In the genomic region with DNA sequence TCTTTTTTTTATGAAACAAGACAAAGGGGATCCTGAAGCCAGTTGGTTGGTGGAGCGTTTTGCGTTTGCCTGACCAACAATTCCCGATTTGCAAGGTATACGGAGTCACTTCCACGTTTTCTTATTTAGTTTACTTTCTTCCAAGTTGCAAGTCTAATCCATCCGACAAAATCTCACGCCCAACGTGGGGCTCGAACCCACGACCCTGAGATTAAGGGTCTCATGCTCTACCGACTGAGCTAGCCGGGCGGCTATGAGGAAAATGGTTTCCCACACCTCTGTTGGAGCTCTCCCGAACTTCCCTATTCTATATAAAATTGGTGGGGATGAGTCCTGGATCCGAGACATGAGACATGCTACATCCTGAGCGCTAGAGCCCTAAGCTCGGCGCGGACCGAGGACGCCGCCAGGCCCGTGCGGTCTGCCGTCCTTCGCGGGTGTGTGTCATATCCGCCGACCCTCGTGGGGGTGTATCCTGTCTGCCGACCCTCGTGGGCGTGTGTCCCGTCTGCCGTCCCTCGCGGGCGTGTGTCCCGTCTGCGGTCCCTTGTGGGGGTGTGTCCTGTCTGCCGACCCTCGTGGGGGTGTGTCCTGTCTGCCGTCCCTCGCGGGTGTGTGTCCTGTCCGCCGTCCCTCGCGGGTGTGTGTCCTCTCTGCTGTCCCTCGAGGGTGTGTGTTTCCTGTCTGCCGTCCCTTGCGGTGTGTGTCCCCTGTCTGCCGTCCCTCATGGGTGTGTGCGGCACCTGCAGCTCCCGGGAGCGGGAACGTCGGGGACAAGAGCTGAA, we compare ENCODE assay signal across 8 cellular contexts. TPM values are rescaled to one million over a fixed set of nuclear protein-coding genes. Genes with fewer than 3 reads are reported as not detected.
A peak's percentile ranks its signal among the peaks of the same experiment; 100 is the strongest.
DNase-seq lines count a peak whose midpoint lies in the region; ATAC-seq and TF ChIP-seq lines count a peak whose summit lies in the region.

No MANE protein-coding gene starts in this region.

- peak overlapping the region; percentile 73 for H3K4me3 Mint-ChIP-seq in activated naive CD8-positive, alpha-beta T cell treated with anti-CD3 and anti-CD28 coated beads for 36 hours

- H3K23ac ChIP-seq in trophoblast cell (ENCODE audit: low read length): no peak overlapping the region

- H3K9ac ChIP-seq in Loucy (ENCODE audit: low read depth, low read length, poor library complexity, severe bottlenecking) (no peak overlapping the region), trophoblast cell (ENCODE audit: low read length) (no peak overlapping the region)

- DNase-seq in DMS114 treated with DMSO at 0.1 percent for 48 hours (lab: John Stamatoyannopoulos, UW; ENCODE audit: unreplicated experiment) (peak; percentile 83), SHP77 treated with DMSO at 0.1 percent for 48 hours (lab: John Stamatoyannopoulos, UW) (peak; percentile 65), cardiac muscle cell (ENCODE audit: low read depth in 1 of 2, low spot score in 1 of 2) (peak in 1 of 2 donors; percentile 93), trophoblast cell (peak; percentile 82 to 93)
- DNase-seq in activated naive CD8-positive, alpha-beta T cell treated with anti-CD3 and anti-CD28 coated beads for 36 hours: peak; percentile 57

- H3K9me2 ChIP-seq in Loucy (replicated peaks; ENCODE audit: low read depth, low read length): no peaks in the 10 kb centered on the region

- H3K27ac Mint-ChIP-seq in activated naive CD8-positive, alpha-beta T cell treated with anti-CD3 and anti-CD28 coated beads for 36 hours: peak overlapping the region; percentile 67

- H3K79me1 ChIP-seq in trophoblast cell (ENCODE audit: low read length): peaks cover 7% of the 10 kb centered on the region

- H4K91ac ChIP-seq in trophoblast cell (ENCODE audit: low read depth, low read length): no peak overlapping the region

- H3K14ac ChIP-seq in trophoblast cell (ENCODE audit: low read length): no peak overlapping the region

- H3K4me2 ChIP-seq in Loucy (ENCODE audit: low read depth, low read length, poor library complexity, severe bottlenecking) (peak overlapping the region; percentile 68), trophoblast cell (ENCODE audit: low read length) (peak overlapping the region; percentile 81)

- H3K4me1 Mint-ChIP-seq in activated naive CD8-positive, alpha-beta T cell treated with anti-CD3 and anti-CD28 coated beads for 36 hours: peaks cover 27% of the 10 kb centered on the region

- H2BK120ac ChIP-seq in trophoblast cell (ENCODE audit: insufficient read depth, low read length, poor library complexity): no peak overlapping the region

- peak overlapping the region; percentile 29 for H4K8ac ChIP-seq in trophoblast cell (ENCODE audit: low read depth, low read length)

- no peaks in the 10 kb centered on the region for H3K27me3 ChIP-seq in Loucy (ENCODE audit: insufficient read depth, low read length, poor library complexity, severe bottlenecking)
- H3K27me3 ChIP-seq in cardiac muscle cell: peaks cover 28% of the 10 kb centered on the region
- no peaks in the 10 kb centered on the region for H3K27me3 ChIP-seq in trophoblast cell (ENCODE audit: insufficient read depth, low read length)

- ATAC-seq in HG02642 (IDR thresholded peaks at IDR 0.05; ENCODE audit: poor library complexity, unreplicated experiment) (no peak), GM19023 (IDR thresholded peaks at IDR 0.05; ENCODE audit: unreplicated experiment) (no peak)

- TF ChIP-seq CTCF in Loucy (conservative IDR thresholded peaks at IDR 0.05; ENCODE audit: low read length) (no peak), cardiac muscle cell (IDR thresholded peaks at IDR 0.05; ENCODE audit: low read depth, low read length) (no peak)

- no peak overlapping the region for H2AK5ac ChIP-seq in trophoblast cell (ENCODE audit: low read length)

- H3K27me3 Mint-ChIP-seq in activated naive CD8-positive, alpha-beta T cell treated with anti-CD3 and anti-CD28 coated beads for 36 hours: peaks cover 21% of the 10 kb centered on the region

- H3K9me3 Mint-ChIP-seq in activated naive CD8-positive, alpha-beta T cell treated with anti-CD3 and anti-CD28 coated beads for 36 hours: peaks cover 10% of the 10 kb centered on the region

- peaks cover 2% of the 10 kb centered on the region for H3F3A ChIP-seq in Loucy (ENCODE audit: low read depth)

- H3K4me3 ChIP-seq in Loucy (ENCODE audit: low read length, poor library complexity, severe bottlenecking) (no peak overlapping the region), cardiac muscle cell (peak overlapping the region; percentile 45), trophoblast cell (ENCODE audit: low read depth, low read length) (peak overlapping the region; percentile 69)

- no CpG with 5 or more reads among the region's 58 CpGs for WGBS in trophoblast cell (ENCODE audit: extremely low coverage, insufficient coverage, insufficient read length)

- H3K36me3 Mint-ChIP-seq in activated naive CD8-positive, alpha-beta T cell treated with anti-CD3 and anti-CD28 coated beads for 36 hours: peaks cover 6% of the 10 kb centered on the region

- H3K4me1 ChIP-seq in Loucy (ENCODE audit: insufficient read depth, low read length, poor library complexity, severe bottlenecking) (no peaks in the 10 kb centered on the region), cardiac muscle cell (ENCODE audit: low read depth) (no peaks in the 10 kb centered on the region), trophoblast cell (ENCODE audit: control insufficient read depth in 1 of 2, insufficient read depth in 2 of 2, low read length in 2 of 2) (peaks cover 6 to 9% of the 10 kb centered on the region in 2 experiments)

- 0 out of 2 replicates have a peak, but pooled peaks cover 3% of the 10 kb centered on the region for H3K79me2 ChIP-seq in Loucy (ENCODE audit: insufficient read depth, low read length)
- peaks cover 8% of the 10 kb centered on the region for H3K79me2 ChIP-seq in trophoblast cell (ENCODE audit: control insufficient read depth, insufficient read depth, low read length, poor library complexity)

- H3K36me3 ChIP-seq in Loucy (ENCODE audit: insufficient read depth, low read length): no peaks in the 10 kb centered on the region
- no peaks in the 10 kb centered on the region for H3K36me3 ChIP-seq in cardiac muscle cell
- no peaks in the 10 kb centered on the region for H3K36me3 ChIP-seq in trophoblast cell (ENCODE audit: control insufficient read depth in 1 of 2, insufficient read depth in 2 of 2, low read length in 2 of 2)

- no peaks in the 10 kb centered on the region for H3K9me3 ChIP-seq in Loucy (ENCODE audit: insufficient read depth, low read depth, low read length)
- no peaks in the 10 kb centered on the region for H3K9me3 ChIP-seq in cardiac muscle cell (ENCODE audit: low read depth)
- peaks cover 5% of the 10 kb centered on the region for H3K9me3 ChIP-seq in trophoblast cell (ENCODE audit: insufficient read depth, low read depth, low read length)

- H4K12ac ChIP-seq in trophoblast cell (ENCODE audit: low read depth, low read length): no peak overlapping the region

- no peak overlapping the region for H3K18ac ChIP-seq in trophoblast cell (ENCODE audit: low read length)

- H3K27ac ChIP-seq in cardiac muscle cell (no peak overlapping the region), trophoblast cell (ENCODE audit: low read depth, low read length) (no peak overlapping the region)

- no peak overlapping the region for H2BK12ac ChIP-seq in trophoblast cell (ENCODE audit: low read length)

- no peak overlapping the region for H2BK5ac ChIP-seq in trophoblast cell (ENCODE audit: low read depth, low read length, poor library complexity)

- no peaks in the 10 kb centered on the region for H4K20me1 ChIP-seq in Loucy (ENCODE audit: insufficient read depth, low read length, poor library complexity, severe bottlenecking)

- H2AFZ ChIP-seq in Loucy (ENCODE audit: low read length) (no peak overlapping the region), trophoblast cell (ENCODE audit: insufficient read depth, low read length, poor library complexity) (peak overlapping the region; percentile 95)

- H3K4ac ChIP-seq in trophoblast cell (ENCODE audit: low read depth, low read length): no peak overlapping the region

RNA-seq across cellular contexts. Expression of gene ZNF213, which starts 22.6 kb away (rescaled TPM):
- 1 to 10 TPM; 7.6 to 9.1 TPM for total RNA-seq in activated naive CD8-positive, alpha-beta T cell treated with anti-CD3 and anti-CD28 coated beads for 36 hours
- total RNA-seq in cardiac muscle cell: 7.5 and 8.4 TPM in 2 replicates
- 10.1 and 13.6 TPM in 2 replicates for polyA plus RNA-seq in cardiac muscle cell
- polyA plus RNA-seq in trophoblast cell (2013): 8.3 and 8.5 TPM in 2 replicates

RNA-seq across cellular contexts. Expression of gene OR1F1, which starts 30.6 kb away (rescaled TPM):
- total RNA-seq in activated naive CD8-positive, alpha-beta T cell treated with anti-CD3 and anti-CD28 coated beads for 36 hours: not detected
- total RNA-seq in cardiac muscle cell: not detected in 2 replicates
- polyA plus RNA-seq in cardiac muscle cell: not detected in 2 replicates
- polyA plus RNA-seq in trophoblast cell (2013): 0.06 TPM in 1 of 2 replicates, not detected in the other

RNA-seq across cellular contexts. Expression of gene ZNF205, which starts 45.0 kb away (rescaled TPM):
- under 1 TPM; 0.35 to 0.36 TPM for total RNA-seq in activated naive CD8-positive, alpha-beta T cell treated with anti-CD3 and anti-CD28 coated beads for 36 hours
- 26.7 and 37.3 TPM in 2 replicates for total RNA-seq in cardiac muscle cell
- 13.2 and 14.4 TPM in 2 replicates for polyA plus RNA-seq in cardiac muscle cell
- polyA plus RNA-seq in trophoblast cell (2013): 8.4 and 8.7 TPM in 2 replicates

RNA-seq across cellular contexts. Expression of gene ZSCAN10, which starts 58.3 kb away (rescaled TPM):
- not detected for total RNA-seq in activated naive CD8-positive, alpha-beta T cell treated with anti-CD3 and anti-CD28 coated beads for 36 hours
- 0.42 and 0.78 TPM in 2 replicates for total RNA-seq in cardiac muscle cell
- polyA plus RNA-seq in cardiac muscle cell: 0.74 TPM in 1 of 2 replicates, not detected in the other
- 0.33 and 0.34 TPM in 2 replicates for polyA plus RNA-seq in trophoblast cell (2013)

Comparison
In these comparisons a context has a peak if more than half of its experiments do, and no peak if none do; other contexts are left out.
1. RNA of gene ZNF205, which starts 45.0 kb away (total RNA-seq): 26.7 to 37.3 TPM in cardiac muscle cell; 0.35 to 0.36 TPM in activated naive CD8-positive, alpha-beta T cell treated with anti-CD3 and anti-CD28 coated beads for 36 hours; every median in the first group is over 10 times any median in the second.